ENCODE assay signal across 9 cellular contexts in the genomic region with DNA sequence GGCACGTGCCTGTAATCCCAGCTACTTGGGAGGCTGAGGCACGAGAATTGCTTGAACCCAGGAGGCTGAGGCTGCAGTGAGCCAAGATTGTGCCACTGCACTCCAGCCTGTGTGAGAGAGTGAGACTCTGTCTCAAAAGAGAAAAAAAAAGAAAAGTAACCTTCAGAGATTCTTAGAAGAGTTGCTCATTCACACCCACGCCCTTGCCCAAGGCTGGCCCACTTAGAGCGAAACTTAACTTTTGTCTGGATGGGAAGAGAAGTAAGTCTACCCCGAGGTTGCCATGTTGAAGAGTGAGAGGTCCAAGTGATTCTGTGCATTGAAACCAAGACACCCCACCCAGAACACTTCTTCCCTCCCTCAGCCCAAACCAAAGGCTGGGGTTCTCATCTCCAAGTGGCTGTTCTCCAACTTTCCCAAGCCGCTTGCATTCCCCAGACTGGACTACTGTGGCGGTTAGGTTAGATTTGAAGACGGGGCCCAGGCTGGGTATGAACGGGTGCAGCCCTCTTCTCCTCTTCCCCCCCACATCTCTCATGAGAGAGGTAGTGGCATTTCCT. TPM values are rescaled to one million over a fixed set of nuclear protein-coding genes. Genes with fewer than 3 reads are reported as not detected.
DNase-seq lines count a peak whose midpoint lies in the region; ATAC-seq and TF ChIP-seq lines count a peak whose summit lies in the region.
"Had no signal": no experiment of that assay in that cellular context is flagged by ENCODE, and none has a peak within 500 bp of the region (broad histone marks: within the 10 kb centered on the region; RNA-seq: fewer than 3 reads in every experiment).

No MANE protein-coding gene starts in this region.

- no peaks in the 10 kb centered on the region for H3K9me3 Mint-ChIP-seq in IgD-negative memory B cell
- no peaks in the 10 kb centered on the region for H3K9me3 Mint-ChIP-seq in activated CD8-positive, alpha-beta memory T cell treated with anti-CD3 and anti-CD28 coated beads, Interleukin-2, amount 10 ng/mL, durations not matched to agents 7 days and 5 days (ENCODE audit: low read depth)

- no peaks in the 10 kb centered on the region for H3K27me3 Mint-ChIP-seq in IgD-negative memory B cell
- H3K27me3 Mint-ChIP-seq in activated CD8-positive, alpha-beta memory T cell treated with anti-CD3 and anti-CD28 coated beads, Interleukin-2, amount 10 ng/mL, durations not matched to agents 7 days and 5 days: no peaks in the 10 kb centered on the region

- H3K27me3 ChIP-seq in esophagus squamous epithelium: no peaks in the 10 kb centered on the region
- no peaks in the 10 kb centered on the region for H3K27me3 ChIP-seq in colonic mucosa
- H3K27me3 ChIP-seq: uterus had no signal

- peak overlapping the region in 3 of 4 donors; percentile 11 to 93 (median 29) for H3K27ac ChIP-seq in esophagus squamous epithelium
- no peak overlapping the region for H3K27ac ChIP-seq in colonic mucosa
- H3K27ac ChIP-seq: uterus had no signal

- H3K27ac Mint-ChIP-seq in IgD-negative memory B cell: peak overlapping the region; percentile 71 to 96 (median 81)
- peak overlapping the region; percentile 95 for H3K27ac Mint-ChIP-seq in activated CD8-positive, alpha-beta memory T cell treated with anti-CD3 and anti-CD28 coated beads, Interleukin-2, amount 10 ng/mL, durations not matched to agents 7 days and 5 days

- DNase-seq in activated CD8-positive, alpha-beta memory T cell treated with anti-CD3 and anti-CD28 coated beads, Interleukin-2, amount 10 ng/mL, durations not matched to agents 7 days and 5 days: peak; percentile 87
- DNase-seq in esophagus squamous epithelium (lab: John Stamatoyannopoulos, UW) (no peak), colonic mucosa (no peak), DMS79 (lab: John Stamatoyannopoulos, UW) (no peak)
- DNase-seq in stimulated activated CD8-positive, alpha-beta memory T cell treated with anti-CD3 and anti-CD28 coated beads, Interleukin-4, amount 100 ng/mL, for 24 hours (ENCODE audit: low read depth): peak; percentile 71
- DNase-seq: uterus had no signal

- no peak overlapping the region for H3K4me3 ChIP-seq in esophagus squamous epithelium
- H3K4me3 ChIP-seq in colonic mucosa: no peak overlapping the region
- H3K4me3 ChIP-seq: uterus had no signal

- H3K36me3 ChIP-seq in esophagus squamous epithelium (peaks cover 0 to 42% (median under 1%) of the 10 kb centered on the region in 3 donors), colonic mucosa (no peaks in the 10 kb centered on the region)
- H3K36me3 ChIP-seq: uterus had no signal

- ATAC-seq in activated CD8-positive, alpha-beta memory T cell treated with anti-CD3 and anti-CD28 coated beads, Interleukin-2, amount 10 ng/mL, durations not matched to agents 7 days and 5 days: peak; percentile 28
- ATAC-seq in HG03469 (IDR thresholded peaks at IDR 0.05; ENCODE audit: unreplicated experiment) (no peak), HG02623 (IDR thresholded peaks at IDR 0.05; ENCODE audit: unreplicated experiment) (no peak)

- intact Hi-C loops in esophagus squamous epithelium (cut with DNase I) (no loop called here), colonic mucosa (cut with DNase I) (no loop called here)

- peaks cover 15 to 68% (median 24%) of the 10 kb centered on the region in 3 donors for H3K4me1 ChIP-seq in esophagus squamous epithelium
- H3K4me1 ChIP-seq in colonic mucosa: peaks cover 30% of the 10 kb centered on the region
- H3K4me1 ChIP-seq: uterus had no signal

- peaks cover 2% of the 10 kb centered on the region for H3K36me3 Mint-ChIP-seq in IgD-negative memory B cell
- H3K36me3 Mint-ChIP-seq in activated CD8-positive, alpha-beta memory T cell treated with anti-CD3 and anti-CD28 coated beads, Interleukin-2, amount 10 ng/mL, durations not matched to agents 7 days and 5 days: peaks cover 13% of the 10 kb centered on the region

- no peaks in the 10 kb centered on the region for H3K9me3 ChIP-seq in esophagus squamous epithelium
- no peaks in the 10 kb centered on the region for H3K9me3 ChIP-seq in colonic mucosa
- H3K9me3 ChIP-seq: uterus had no signal

- H3K4me3 Mint-ChIP-seq in IgD-negative memory B cell: peak overlapping the region; percentile 64 to 94 (median 74)
- H3K4me3 Mint-ChIP-seq in activated CD8-positive, alpha-beta memory T cell treated with anti-CD3 and anti-CD28 coated beads, Interleukin-2, amount 10 ng/mL, durations not matched to agents 7 days and 5 days: peak overlapping the region; percentile 58

- H3K4me1 Mint-ChIP-seq in IgD-negative memory B cell: peaks cover 17 to 39% (median 31%) of the 10 kb centered on the region in 3 donors
- H3K4me1 Mint-ChIP-seq in activated CD8-positive, alpha-beta memory T cell treated with anti-CD3 and anti-CD28 coated beads, Interleukin-2, amount 10 ng/mL, durations not matched to agents 7 days and 5 days: peaks cover 56% of the 10 kb centered on the region

- no peak for TF ChIP-seq POLR2A in esophagus squamous epithelium (IDR thresholded peaks at IDR 0.05)

- 69 to 73% methylated on average over 5 to 8 of the region's 9 CpGs for WGBS in esophagus squamous epithelium, 2 donors

- TF ChIP-seq CTCF in esophagus squamous epithelium (IDR thresholded peaks at IDR 0.05) (no peak), colonic mucosa (IDR thresholded peaks at IDR 0.05) (no peak)

- CTCF ChIA-PET in activated CD8-positive, alpha-beta memory T cell treated with anti-CD3 and anti-CD28 coated beads, Interleukin-2, amount 10 ng/mL, durations not matched to agents 7 days and 5 days (lab: Charles Lee): interaction anchor here (0.8 to 3.3 kb wide), 13 partner anchors 9 to 170 kb away, joined by 3 to 44 read pairs (median 7); partner anchors contain the start of genes EPOP, MLLT6 and PSMB3

- H3K9ac ChIP-seq in colonic mucosa (ENCODE audit: low read depth in 2 of 2, low read length in 2 of 2): no peak overlapping the region

RNA-seq across cellular contexts. Expression of gene CISD3, which starts 2.4 kb away (rescaled TPM):
- polyA plus RNA-seq in IgD-negative memory B cell: 29.1 TPM
- 10 to 100 TPM; 51.3 to 54.3 TPM for total RNA-seq in activated CD8-positive, alpha-beta memory T cell treated with anti-CD3 and anti-CD28 coated beads, Interleukin-2, amount 10 ng/mL, durations not matched to agents 7 days and 5 days
- total RNA-seq in esophagus squamous epithelium: 1 to 10 TPM; 4.9 to 8.3 (median 7.8) TPM
- 100 to 1,000 TPM in 1 of 2 donors, 10 to 100 TPM in 1; 82.2 to 152 TPM for total RNA-seq in colonic mucosa

RNA-seq across cellular contexts. Expression of gene PCGF2, which starts 20.4 kb away (rescaled TPM):
- not detected for polyA plus RNA-seq in IgD-negative memory B cell
- 1 to 10 TPM; 2.1 to 2.5 TPM for total RNA-seq in activated CD8-positive, alpha-beta memory T cell treated with anti-CD3 and anti-CD28 coated beads, Interleukin-2, amount 10 ng/mL, durations not matched to agents 7 days and 5 days
- total RNA-seq in esophagus squamous epithelium (10 to 100 TPM in 1 of 4 donors, 1 to 10 TPM in 3; 2.5 to 11.8 (median 3.4) TPM), colonic mucosa (10 to 100 TPM; 27.2 to 45.5 TPM)

RNA-seq across cellular contexts. Expression of gene MLLT6, which starts 22.7 kb away (rescaled TPM):
- polyA plus RNA-seq in IgD-negative memory B cell: 7.9 TPM
- total RNA-seq in activated CD8-positive, alpha-beta memory T cell treated with anti-CD3 and anti-CD28 coated beads, Interleukin-2, amount 10 ng/mL, durations not matched to agents 7 days and 5 days: 100 to 1,000 TPM; 223 to 247 TPM
- total RNA-seq in esophagus squamous epithelium (10 to 100 TPM; 30.6 to 79.7 (median 35.1) TPM), colonic mucosa (100 to 1,000 TPM in 1 of 2 donors, 10 to 100 TPM in 1; 74.1 to 109 TPM)

RNA-seq across cellular contexts. Expression of gene PSMB3, which starts 24.8 kb away (rescaled TPM):
- 426 TPM for polyA plus RNA-seq in IgD-negative memory B cell
- total RNA-seq in activated CD8-positive, alpha-beta memory T cell treated with anti-CD3 and anti-CD28 coated beads, Interleukin-2, amount 10 ng/mL, durations not matched to agents 7 days and 5 days: 100 to 1,000 TPM; 246 to 303 TPM
- 100 to 1,000 TPM; 128 to 177 (median 145) TPM for total RNA-seq in esophagus squamous epithelium
- total RNA-seq in colonic mucosa: 100 to 1,000 TPM; 160 to 253 TPM

RNA-seq across cellular contexts. Expression of gene EPOP, which starts 53.0 kb away (rescaled TPM):
- polyA plus RNA-seq in IgD-negative memory B cell: not detected
- total RNA-seq in activated CD8-positive, alpha-beta memory T cell treated with anti-CD3 and anti-CD28 coated beads, Interleukin-2, amount 10 ng/mL, durations not matched to agents 7 days and 5 days: 10 to 100 TPM; 10.4 to 20.1 TPM
- total RNA-seq in esophagus squamous epithelium (1 to 10 TPM; 1.8 to 3.2 (median 2.8) TPM), colonic mucosa (1 to 10 TPM; 1.1 to 1.8 TPM)

Comparison
In these comparisons a context has a peak if more than half of its experiments do, and no peak if none do; other contexts are left out.
1. DNase-seq: peak in activated CD8-positive, alpha-beta memory T cell treated with anti-CD3 and anti-CD28 coated beads, Interleukin-2, amount 10 ng/mL, durations not matched to agents 7 days and 5 days (single experiment) and stimulated activated CD8-positive, alpha-beta memory T cell treated with anti-CD3 and anti-CD28 coated beads, Interleukin-4, amount 100 ng/mL, for 24 hours (single experiment); none in esophagus squamous epithelium (single experiment), colonic mucosa (single experiment) and DMS79 (single experiment).
2. RNA of gene CISD3, which starts 2.4 kb away (total RNA-seq): 82.2 to 152 TPM in colonic mucosa and 51.3 to 54.3 TPM in activated CD8-positive, alpha-beta memory T cell treated with anti-CD3 and anti-CD28 coated beads, Interleukin-2, amount 10 ng/mL, durations not matched to agents 7 days and 5 days; 4.9 to 8.3 TPM in esophagus squamous epithelium; every median in the first group is over 4 times any median in the second.